Comparison of ENCODE assay signal across 8 cellular contexts in genomic region chr5:14869286-14870164, GRCh38. TPM values are rescaled to one million over a fixed set of nuclear protein-coding genes. Genes with fewer than 3 reads are reported as not detected.
DNase-seq lines count a peak whose midpoint lies in the region; ATAC-seq and TF ChIP-seq lines count a peak whose summit lies in the region.

No MANE protein-coding gene starts in this region.

- H3K27me3 Mint-ChIP-seq in endothelial cell (ENCODE audit: unreplicated experiment), result peaks cover 7% of the 10 kb centered on the region

- no peaks in the 10 kb centered on the region for H3K9me3 ChIP-seq in DND-41 (ENCODE audit: insufficient read depth, low read length, severe bottlenecking)

- peak overlapping the region; percentile 71 for H3K9ac ChIP-seq in DND-41 (ENCODE audit: low read depth, low read length)

- peak overlapping the region; percentile 72 for H3K4me2 ChIP-seq in DND-41 (ENCODE audit: insufficient read depth, low read length)

- DNase-seq in DND-41 (peak; percentile 12), SW480 (ENCODE audit: low spot score) (peak; percentile 15), endothelial cell (ENCODE audit: low spot score) (no peak), retina (peak; percentile 23), left lobe of liver (ENCODE audit: low spot score) (no peak), iPS-NIHi11 (ENCODE audit: low spot score) (no peak), T-helper 9 cell (no peak), NCI-H187 (lab: John Stamatoyannopoulos, UW) (no peak)

- H3K4me3 Mint-ChIP-seq in endothelial cell (ENCODE audit: unreplicated experiment), result peak overlapping the region; percentile 78

- H3K9me3 Mint-ChIP-seq in endothelial cell (ENCODE audit: unreplicated experiment), result no peaks in the 10 kb centered on the region

- H3K36me3 ChIP-seq in DND-41 (ENCODE audit: insufficient read depth, low read length), result no peaks in the 10 kb centered on the region; the same call in 1 of the 2 replicates

- TF ChIP-seq CTCF in DND-41 (IDR thresholded peaks at IDR 0.05; ENCODE audit: borderline replicate concordance, extremely low read depth, low read length, poor library complexity, severe bottlenecking), result no peak
- TF ChIP-seq CTCF in endothelial cell (IDR thresholded peaks at IDR 0.05; ENCODE audit: unreplicated experiment), result no peak

- no peaks in the 10 kb centered on the region for H3K36me3 Mint-ChIP-seq in endothelial cell (ENCODE audit: low read depth, unreplicated experiment)

- H3K27me3 ChIP-seq in DND-41 (ENCODE audit: insufficient read depth, low read length, poor library complexity), result no peaks in the 10 kb centered on the region

- peaks cover 35% of the 10 kb centered on the region for H3K4me1 ChIP-seq in DND-41 (ENCODE audit: insufficient read depth, low read length)

- peaks cover 20% of the 10 kb centered on the region for H3K4me1 Mint-ChIP-seq in endothelial cell (ENCODE audit: unreplicated experiment)

- no peak overlapping the region for H3K27ac Mint-ChIP-seq in endothelial cell (ENCODE audit: unreplicated experiment)

- H3K27ac ChIP-seq in DND-41 (ENCODE audit: low read length), result 0 out of 2 replicates have a peak overlapping the region, but pooled peaks have one; percentile 25

- H3K4me3 ChIP-seq in DND-41 (ENCODE audit: low read depth in 1 of 2, low read length in 2 of 2), result peak overlapping the region in 1 of 2 experiments; percentile 75; a peak in 2 of 4 replicates

- ATAC-seq in DND-41 (ENCODE audit: insufficient read depth, low read depth) (no peak), left lobe of liver (no peak)

- H3K79me2 ChIP-seq in DND-41 (ENCODE audit: insufficient read depth, low read length), result peaks cover 69% of the 10 kb centered on the region

- peaks cover 29% of the 10 kb centered on the region for H4K20me1 ChIP-seq in DND-41 (ENCODE audit: insufficient read depth, low read length)

- H2AFZ ChIP-seq in DND-41 (ENCODE audit: low read depth, low read length), result no peak overlapping the region

RNA-seq across cellular contexts. Expression of gene ANKH, which starts 2.1 kb away (rescaled TPM):
- total RNA-seq in endothelial cell (ENCODE audit: unreplicated experiment) (61.8 TPM), left lobe of liver (75.9 TPM)

Comparison
In these comparisons a context has a peak if more than half of its experiments do, and no peak if none do; other contexts are left out.
1. DNase-seq: peak in DND-41 (single experiment), SW480 (single experiment) and retina (single experiment); none in endothelial cell (single experiment), left lobe of liver (single experiment), iPS-NIHi11 (single experiment), T-helper 9 cell (single experiment) and NCI-H187 (0 of 2).